ENCODE assay signal across 13 cellular contexts in genomic region chr18:55301196-55301540, GRCh38.
DNase-seq lines count a peak whose midpoint lies in the region; ATAC-seq and TF ChIP-seq lines count a peak whose summit lies in the region.
"Had no signal": no experiment of that assay in that cellular context is flagged by ENCODE, and none has a peak within 500 bp of the region (broad histone marks: within the 10 kb centered on the region; RNA-seq: fewer than 3 reads in every experiment).

No MANE protein-coding gene starts in this region.

- H3K27me3 Mint-ChIP-seq in GM23338 (ENCODE audit: insufficient read depth, low read depth, poor library complexity) (peaks cover 16% of the 10 kb centered on the region), osteocyte (ENCODE audit: unreplicated experiment) (no peaks in the 10 kb centered on the region), progenitor cell of endocrine pancreas (no peaks in the 10 kb centered on the region)

- H2AFZ ChIP-seq in GM23338: no peak overlapping the region

- H3K36me3 Mint-ChIP-seq in GM23338 (ENCODE audit: low read depth) (no peaks in the 10 kb centered on the region), osteocyte (ENCODE audit: unreplicated experiment) (peaks cover 2% of the 10 kb centered on the region), progenitor cell of endocrine pancreas (ENCODE audit: insufficient read depth) (peaks cover 3% of the 10 kb centered on the region)

- peak overlapping the region; percentile 89 for H3K27ac ChIP-seq in GM23338 (ENCODE audit: low read depth)
- peak overlapping the region; percentile 87 for H3K27ac ChIP-seq in cingulate gyrus (ENCODE audit: low read depth, low read length)

- CTCF ChIA-PET in AG04449 (lab: Yijun Ruan, JAX): interaction anchor here (1.0 kb wide), 2 partner anchors 26 to 66 kb away, joined by 4 to 6 read pairs; no protein-coding TSS in a partner anchor

- H3F3A ChIP-seq in GM23338 (replicated peaks; ENCODE audit: low read depth): peaks cover 2% of the 10 kb centered on the region; the same call in 1 of the 2 replicates

- H3K4me3 Mint-ChIP-seq in GM23338 (peak overlapping the region; percentile 30; the same call in 2 of the 3 replicates), osteocyte (ENCODE audit: unreplicated experiment) (no peak overlapping the region), progenitor cell of endocrine pancreas (ENCODE audit: low read depth) (no peak overlapping the region)
- H3K4me3 Mint-ChIP-seq: activated CD4-positive, alpha-beta T cell treated with anti-CD3 and anti-CD28 coated beads for 36 hours; activated T-helper 1 cell treated with anti-CD3 and anti-CD28 coated beads, Interleukin-12 subunit alpha, Interleukin-12 subunit beta, Interleukin-2, Interleukin-4 antibody, amounts not matched to agents 30 ng/mL and 10 ng/mL and 1 ng/mL, durations not matched to agents 14 hours and 24 hours and 36 hours had no signal

- no peaks in the 10 kb centered on the region for H3K36me3 ChIP-seq in GM23338 (ENCODE audit: insufficient read depth)

- TF ChIP-seq CTCF in AG04449 (IDR thresholded peaks at IDR 0.05; ENCODE audit: insufficient read depth, low read length, missing control alignments): no peak
- no peak for TF ChIP-seq CTCF in GM23338 (conservative IDR thresholded peaks at IDR 0.05; ENCODE audit: low read depth in 2 of 2)
- TF ChIP-seq CTCF in osteocyte (IDR thresholded peaks at IDR 0.05): no peak
- TF ChIP-seq CTCF in progenitor cell of endocrine pancreas (IDR thresholded peaks at IDR 0.05; ENCODE audit: unreplicated experiment): no peak

- H4K20me1 ChIP-seq in GM23338 (replicated peaks; ENCODE audit: insufficient read depth): no peaks in the 10 kb centered on the region

- no peaks in the 10 kb centered on the region for H3K27me3 ChIP-seq in GM23338 (ENCODE audit: insufficient read depth)

- DNase-seq in AG04449 (ENCODE audit: low read depth, low spot score): no peak
- no peak for DNase-seq in GM23338 (ENCODE audit: low spot score)
- no peak for DNase-seq in osteocyte (ENCODE audit: extremely low spot score, unreplicated experiment)
- DNase-seq in NCI-H524 (lab: John Stamatoyannopoulos, UW): no peak
- no peak for DNase-seq in COR-L47 (lab: John Stamatoyannopoulos, UW)
- no peak for DNase-seq in GOT3 (lab: John Stamatoyannopoulos, UW)
- no peak for DNase-seq in progenitor cell of endocrine pancreas (ENCODE audit: low spot score, unreplicated experiment)
- DNase-seq: activated CD4-positive, alpha-beta T cell treated with anti-CD3 and anti-CD28 coated beads for 36 hours; AML-193; NCI-H2081 treated with DMSO at 0.1 percent for 48 hours; stimulated activated CD4-positive, alpha-beta T cell treated with anti-CD3 and anti-CD28 coated beads, Interleukin-12 subunit alpha, Interleukin-12 subunit beta, amount 100 ng/mL, for 4 hours had no signal

- H3K4me1 Mint-ChIP-seq in GM23338 (peaks cover 80% of the 10 kb centered on the region), osteocyte (ENCODE audit: unreplicated experiment) (peaks cover 38% of the 10 kb centered on the region), progenitor cell of endocrine pancreas (ENCODE audit: low read depth) (no peaks in the 10 kb centered on the region)
- H3K4me1 Mint-ChIP-seq: activated CD4-positive, alpha-beta T cell treated with anti-CD3 and anti-CD28 coated beads for 36 hours had no signal

- H3K4me1 ChIP-seq in GM23338 (ENCODE audit: insufficient read depth): peaks cover 77% of the 10 kb centered on the region

- H3K9me3 Mint-ChIP-seq in GM23338 (no peaks in the 10 kb centered on the region; the same call in 2 of the 3 replicates), osteocyte (ENCODE audit: unreplicated experiment) (no peaks in the 10 kb centered on the region), progenitor cell of endocrine pancreas (ENCODE audit: low read depth) (peaks cover 4% of the 10 kb centered on the region)
- H3K9me3 Mint-ChIP-seq: activated T-helper 1 cell treated with anti-CD3 and anti-CD28 coated beads, Interleukin-12 subunit alpha, Interleukin-12 subunit beta, Interleukin-2, Interleukin-4 antibody, amounts not matched to agents 30 ng/mL and 10 ng/mL and 1 ng/mL, durations not matched to agents 14 hours and 24 hours and 36 hours had no signal

- peak overlapping the region; percentile 42 for H3K4me2 ChIP-seq in GM23338

- H3K9me2 ChIP-seq in GM23338 (ENCODE audit: insufficient read depth): no peaks in the 10 kb centered on the region

- H3K79me2 ChIP-seq in GM23338 (replicated peaks; ENCODE audit: insufficient read depth): peaks cover 60% of the 10 kb centered on the region

- peak overlapping the region; percentile 27 for H3K4me3 ChIP-seq in AG04449 (ENCODE audit: low read depth, low read length)
- 0 out of 2 replicates have a peak overlapping the region, but pooled peaks have one; percentile 4 for H3K4me3 ChIP-seq in GM23338

- POLR2A ChIA-PET in AG04449 (lab: Yijun Ruan, JAX): interaction anchor here (1.3 kb wide), 1 partner anchor 51 kb away, joined by 3 read pairs; no protein-coding TSS in a partner anchor

- ATAC-seq in GM23338: peak; percentile 37
- ATAC-seq: activated CD4-positive, alpha-beta T cell treated with anti-CD3 and anti-CD28 coated beads for 36 hours had no signal

- H3K27ac Mint-ChIP-seq in GM23338: peak overlapping the region; percentile 78
- H3K27ac Mint-ChIP-seq in osteocyte (ENCODE audit: unreplicated experiment): peak overlapping the region; percentile 54
- no peak overlapping the region for H3K27ac Mint-ChIP-seq in progenitor cell of endocrine pancreas
- H3K27ac Mint-ChIP-seq: activated CD4-positive, alpha-beta T cell treated with anti-CD3 and anti-CD28 coated beads for 36 hours; activated T-helper 1 cell treated with anti-CD3 and anti-CD28 coated beads, Interleukin-12 subunit alpha, Interleukin-12 subunit beta, Interleukin-2, Interleukin-4 antibody, amounts not matched to agents 30 ng/mL and 10 ng/mL and 1 ng/mL, durations not matched to agents 14 hours and 24 hours and 36 hours had no signal

TF ChIP-seq in GM23338, 12 proteins besides CTCF, POLR2A, EP300 and RAD21:
- no peak for TF ChIP-seq EZH2phosphoT487 (IDR thresholded peaks at IDR 0.05; ENCODE audit: unreplicated experiment)
- no peak for TF ChIP-seq NANOG (IDR thresholded peaks at IDR 0.05; ENCODE audit: borderline replicate concordance)
- no peak for TF ChIP-seq ZNF114 (CRISPR knock-in tag; IDR thresholded peaks at IDR 0.05)
- no peak for TF ChIP-seq REST (IDR thresholded peaks at IDR 0.05; ENCODE audit: unreplicated experiment)
- no peak for TF ChIP-seq JUNB (IDR thresholded peaks at IDR 0.05; ENCODE audit: unreplicated experiment)
